ENCODE assay signal across 1 cellular context in genomic region chr3:177516130-177517011, GRCh38.
TF ChIP-seq lines count a peak whose summit lies in the region.

No MANE protein-coding gene starts in this region.

TF ChIP-seq in GM23338, 12 proteins besides CTCF, POLR2A, EP300 and RAD21 (continued from another document):
- no peak for TF ChIP-seq EZH2phosphoT487 (IDR thresholded peaks at IDR 0.05; ENCODE audit: unreplicated experiment)
